Comparison of ENCODE assay signal across 8 cellular contexts in genomic region chr11:63831326-63831725, GRCh38.
"Had no signal": no experiment of that assay in that cellular context is flagged by ENCODE, and none has a peak within 500 bp of the region (broad histone marks: within the 10 kb centered on the region; RNA-seq: fewer than 3 reads in every experiment).

No MANE protein-coding gene starts in this region.

- FAIRE-seq: HepG2 had no signal

- DNase-seq: GM23248, HFFc6, KG1 had no signal

- H3K9ac ChIP-seq: GM23248 had no signal

- H3K27ac ChIP-seq: GM23248, HL-60 had no signal

- H3K27ac Mint-ChIP-seq: HFFc6, IgD-negative memory B cell had no signal

- H3K4me1 ChIP-seq: HAP-1 had no signal

- H3K4me3 ChIP-seq: GM23248, HAP-1 had no signal

- H3K27me3 Mint-ChIP-seq: IgD-negative memory B cell had no signal

- H3K4me3 Mint-ChIP-seq: HFFc6 had no signal

- H3K9me3 Mint-ChIP-seq: HFFc6, IgD-negative memory B cell had no signal

- H3K9me3 ChIP-seq: HAP-1 had no signal

- ATAC-seq: HCT116, HepG2 had no signal

- H2AFZ ChIP-seq: GM23248 had no signal
